ENCODE assay signal across 9 cellular contexts in genomic region chr3:117036259-117036799, GRCh38.
DNase-seq lines count a peak whose midpoint lies in the region; ATAC-seq and TF ChIP-seq lines count a peak whose summit lies in the region.
"Had no signal": no experiment of that assay in that cellular context is flagged by ENCODE, and none has a peak within 500 bp of the region (broad histone marks: within the 10 kb centered on the region; RNA-seq: fewer than 3 reads in every experiment).

No MANE protein-coding gene starts in this region.

- H3K9me3 ChIP-seq in AG04450 (ENCODE audit: control insufficient read depth, insufficient read depth, low read length) (no peaks in the 10 kb centered on the region), mesodermal cell (ENCODE audit: control insufficient read depth, low read length) (no peaks in the 10 kb centered on the region)

- no peaks in the 10 kb centered on the region for H3K27me3 Mint-ChIP-seq in progenitor cell of endocrine pancreas

- in situ Hi-C loops in astrocyte of the spinal cord (cut with HindIII; ENCODE audit: low sequenced_read_pairs) = no loop called here

- peak; percentile 27 for DNase-seq in AG04450 (ENCODE audit: low read depth, low spot score)
- peak; percentile 61 for DNase-seq in astrocyte of the spinal cord (ENCODE audit: low read depth, low spot score)
- DNase-seq in NCI-H128 (lab: John Stamatoyannopoulos, UW; ENCODE audit: unreplicated experiment) = no peak
- no peak for DNase-seq in SHP77 (lab: John Stamatoyannopoulos, UW)
- no peak for DNase-seq in NCI-H2029 treated with DMSO at 0.1 percent for 48 hours (lab: John Stamatoyannopoulos, UW)
- no peak for DNase-seq in progenitor cell of endocrine pancreas (ENCODE audit: low spot score, unreplicated experiment)

- TF ChIP-seq CTCF in AG04450 (IDR thresholded peaks at IDR 0.05; ENCODE audit: low read depth, low read length) = no peak
- no peak for TF ChIP-seq CTCF in astrocyte of the spinal cord (IDR thresholded peaks at IDR 0.05; ENCODE audit: low read depth, low read length)
- no peak for TF ChIP-seq CTCF in progenitor cell of endocrine pancreas (IDR thresholded peaks at IDR 0.05; ENCODE audit: unreplicated experiment)

- H3K4me1 ChIP-seq in mesodermal cell (ENCODE audit: control insufficient read depth, insufficient read depth, low read length, poor library complexity, severe bottlenecking) = no peaks in the 10 kb centered on the region

- 67 to 71% methylated on average over 3 of the region's 4 CpGs for WGBS in mesodermal cell (ENCODE audit: insufficient coverage in 2 of 2), 2 experiments

- peaks cover 20% of the 10 kb centered on the region for H3K4me1 Mint-ChIP-seq in progenitor cell of endocrine pancreas (ENCODE audit: low read depth)

- peak overlapping the region; percentile 37; the same call in 1 of the 2 replicates for H3K4me3 ChIP-seq in AG04450 (ENCODE audit: low read depth, low read length)
- H3K4me3 ChIP-seq in astrocyte of the spinal cord (ENCODE audit: low read depth, low read length) = no peak overlapping the region
- no peak overlapping the region for H3K4me3 ChIP-seq in mesodermal cell (ENCODE audit: extremely low read depth, insufficient read depth, low read length, poor library complexity, severe bottlenecking)

- H3K27ac ChIP-seq in AG04450 (ENCODE audit: low read depth, low read length) (no peak overlapping the region), mesodermal cell (ENCODE audit: low read depth, low read length, severe bottlenecking) (peak overlapping the region; percentile 71)
- H3K27ac ChIP-seq: C4-2B had no signal

- H3K36me3 Mint-ChIP-seq in progenitor cell of endocrine pancreas (ENCODE audit: insufficient read depth) = peaks cover 2% of the 10 kb centered on the region

- ATAC-seq in HG03103 (IDR thresholded peaks at IDR 0.05; ENCODE audit: low read depth, unreplicated experiment) = peak; percentile 79

- H3K27ac Mint-ChIP-seq in progenitor cell of endocrine pancreas = no peak overlapping the region

- POLR2A ChIA-PET in AG04450 (lab: Yijun Ruan, JAX) = no interaction called here

- CTCF ChIA-PET in AG04450 (lab: Charles Lee) = interaction anchor here (0.7 to 1.1 kb wide), 2 partner anchors 18 to 961 kb away, joined by 3 to 4 read pairs; no protein-coding TSS in a partner anchor

- peaks cover 7% of the 10 kb centered on the region for H3K9me3 Mint-ChIP-seq in progenitor cell of endocrine pancreas (ENCODE audit: low read depth)

- H3K36me3 ChIP-seq in mesodermal cell (ENCODE audit: control insufficient read depth, insufficient read depth, low read length) = no peaks in the 10 kb centered on the region

- no peak overlapping the region for H3K4me3 Mint-ChIP-seq in progenitor cell of endocrine pancreas (ENCODE audit: low read depth)

- H3K27me3 ChIP-seq in AG04450 (ENCODE audit: control insufficient read depth, insufficient read depth, low read length) = no peaks in the 10 kb centered on the region

Comparison
In these comparisons a context has a peak if more than half of its experiments do, and no peak if none do; other contexts are left out.
1. DNase-seq: peak in AG04450 (single experiment) and astrocyte of the spinal cord (single experiment); none in NCI-H128 (single experiment), SHP77 (0 of 2), NCI-H2029 treated with DMSO at 0.1 percent for 48 hours (single experiment) and progenitor cell of endocrine pancreas (single experiment).